16 cellular contexts compared by ENCODE assay signal in the genomic region with DNA sequence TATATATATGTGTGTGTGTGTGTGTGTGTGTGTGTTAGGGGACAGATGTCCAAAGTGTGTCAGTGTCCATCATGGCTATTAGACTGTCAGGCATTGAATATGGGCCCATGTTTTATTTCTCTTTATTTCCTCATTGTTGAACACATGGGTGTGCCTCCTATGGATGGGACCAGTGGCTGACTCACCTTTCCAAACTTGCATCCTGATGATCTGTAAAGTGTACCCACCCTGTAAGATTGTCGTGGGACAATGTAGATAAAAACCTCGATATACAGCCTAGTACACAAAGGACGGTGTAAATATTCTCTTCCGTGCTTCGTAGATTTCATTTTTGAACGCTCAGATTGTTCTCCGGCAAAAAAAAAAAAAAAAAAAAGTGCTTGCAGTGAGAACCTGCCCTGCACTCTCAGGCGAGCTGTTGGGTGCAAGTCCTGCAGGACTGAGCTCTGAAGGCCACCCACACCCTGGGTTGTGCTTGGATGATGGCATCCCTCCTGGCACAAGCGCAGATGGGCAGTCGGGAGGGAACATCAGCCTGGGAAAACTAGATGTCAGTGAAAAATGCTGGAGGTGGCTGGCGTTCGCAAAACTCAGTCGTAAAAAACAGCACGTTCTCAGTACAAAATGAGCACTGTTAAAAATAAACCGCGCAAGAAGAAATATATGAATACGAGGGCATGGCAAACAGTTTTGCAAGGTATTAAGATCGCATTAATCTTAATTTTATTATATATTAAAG.
DNase-seq lines count a peak whose midpoint lies in the region; ATAC-seq, FAIRE-seq and TF ChIP-seq lines count a peak whose summit lies in the region.
"Had no signal": no experiment of that assay in that cellular context is flagged by ENCODE, and none has a peak within 500 bp of the region (broad histone marks: within the 10 kb centered on the region; RNA-seq: fewer than 3 reads in every experiment).

No MANE protein-coding gene starts in this region.

- in situ Hi-C loops in GM23248 (cut with MboI) = no loop called here

- H3K9ac ChIP-seq in GM23248 = no peak overlapping the region
- no peak overlapping the region for H3K9ac ChIP-seq in PC-3 (ENCODE audit: low read length)
- no peak overlapping the region for H3K9ac ChIP-seq in kidney (ENCODE audit: low read length in 2 of 2)
- H3K9ac ChIP-seq: KMS-11 had no signal

- H3K9me3 ChIP-seq in GM23248 (ENCODE audit: low read depth) (no peaks in the 10 kb centered on the region), PC-3 (ENCODE audit: low read length) (no peaks in the 10 kb centered on the region), hepatocyte (ENCODE audit: low read depth) (no peaks in the 10 kb centered on the region), small intestine (ENCODE audit: control insufficient read depth, low read depth) (no peaks in the 10 kb centered on the region), kidney (ENCODE audit: control insufficient read depth in 1 of 2, low read length in 2 of 2) (peaks cover 0 to 3% of the 10 kb centered on the region in 2 donors)

- no peaks in the 10 kb centered on the region for H3K27me3 ChIP-seq in GM23248 (replicated peaks; ENCODE audit: insufficient read depth)
- H3K27me3 ChIP-seq in PC-3 (ENCODE audit: low read length) = no peaks in the 10 kb centered on the region
- no peaks in the 10 kb centered on the region for H3K27me3 ChIP-seq in hepatocyte
- H3K27me3 ChIP-seq in small intestine (ENCODE audit: control insufficient read depth in 2 of 2, insufficient read depth in 2 of 2, low read length in 2 of 2) = no peaks in the 10 kb centered on the region

- H2AFZ ChIP-seq in GM23248 (no peak overlapping the region), PC-3 (ENCODE audit: low read length) (no peak overlapping the region), hepatocyte (no peak overlapping the region)

- intact Hi-C loops in PC-3 (cut with micrococcal nuclease) (no loop called here), kidney (cut with DNase I) (no loop called here)

- BruUV-seq in PC-3 (replicated peaks; lab: Mats Ljungman, UMichigan) = no TSS peak

- TF ChIP-seq CTCF in PC-3 (conservative IDR thresholded peaks at IDR 0.05; ENCODE audit: low read depth, low read length) (no peak), hepatocyte (IDR thresholded peaks at IDR 0.05; ENCODE audit: poor library complexity) (no peak), kidney (IDR thresholded peaks at IDR 0.05; ENCODE audit: borderline replicate concordance, extremely low read depth, insufficient read depth) (no peak), GM10248 (IDR thresholded peaks at IDR 0.05; ENCODE audit: control extremely low read depth, extremely low read depth, low read depth, missing control alignments) (no peak)

- no peaks in the 10 kb centered on the region for H3K4me1 ChIP-seq in GM23248 (ENCODE audit: insufficient read depth)
- peaks cover 9% of the 10 kb centered on the region; the same call in 1 of the 2 replicates for H3K4me1 ChIP-seq in PC-3 (ENCODE audit: insufficient read depth, low read length)
- peaks cover 21% of the 10 kb centered on the region for H3K4me1 ChIP-seq in hepatocyte (ENCODE audit: insufficient read depth)
- H3K4me1 ChIP-seq in small intestine (ENCODE audit: control insufficient read depth in 2 of 2, insufficient read depth in 1 of 2, low read depth in 1 of 2, low read length in 1 of 2) = no peaks in the 10 kb centered on the region
- peaks cover 0 to 2% of the 10 kb centered on the region in 2 donors for H3K4me1 ChIP-seq in kidney (ENCODE audit: control insufficient read depth in 1 of 2, insufficient read depth in 1 of 2, low read depth in 1 of 2, low read length in 2 of 2)

- H3K79me2 ChIP-seq in GM23248 (ENCODE audit: insufficient read depth) (peaks cover 11% of the 10 kb centered on the region; the same call in 1 of the 2 replicates), PC-3 (ENCODE audit: low read length) (peaks cover 13% of the 10 kb centered on the region), hepatocyte (peaks cover 77% of the 10 kb centered on the region)

- H3K27ac ChIP-seq in GM23248 (no peak overlapping the region), PC-3 (ENCODE audit: low read length) (0 out of 2 replicates have a peak overlapping the region, but pooled peaks have one; percentile 13), hepatocyte (no peak overlapping the region), small intestine (ENCODE audit: low read depth in 1 of 2, low read length in 1 of 2) (no peak overlapping the region), kidney (ENCODE audit: low read depth in 2 of 2, low read length in 2 of 2) (no peak overlapping the region)
- H3K27ac ChIP-seq: KMS-11 had no signal

- no peaks in the 10 kb centered on the region for H3K9me2 ChIP-seq in GM23248 (ENCODE audit: insufficient read depth)
- no peaks in the 10 kb centered on the region for H3K9me2 ChIP-seq in PC-3 (replicated peaks; ENCODE audit: low read length)
- H3K9me2 ChIP-seq in hepatocyte (replicated peaks; ENCODE audit: insufficient read depth) = no peaks in the 10 kb centered on the region

- POLR2A ChIA-PET in PC-3 (lab: Charles Lee; ENCODE audit: unreplicated experiment) = no interaction called here
- POLR2A ChIA-PET in GM10248 (lab: Yijun Ruan, JAX) = no interaction called here

- H3F3A ChIP-seq in GM23248 (ENCODE audit: insufficient read depth) (no peaks in the 10 kb centered on the region), PC-3 (ENCODE audit: low read length, unreplicated experiment) (no peaks in the 10 kb centered on the region)

- H4K20me1 ChIP-seq in GM23248 (ENCODE audit: insufficient read depth) (no peaks in the 10 kb centered on the region), PC-3 (ENCODE audit: low read length) (no peaks in the 10 kb centered on the region), hepatocyte (ENCODE audit: insufficient read depth, poor library complexity, severe bottlenecking) (peaks cover 27% of the 10 kb centered on the region)

- H3K36me3 ChIP-seq in GM23248 (ENCODE audit: low read depth) (no peaks in the 10 kb centered on the region), PC-3 (ENCODE audit: low read depth, low read length) (0 out of 2 replicates have a peak, but pooled peaks cover 2% of the 10 kb centered on the region), hepatocyte (replicated peaks; ENCODE audit: insufficient read depth, low read depth) (no peaks in the 10 kb centered on the region), small intestine (ENCODE audit: control insufficient read depth in 2 of 2, insufficient read depth in 2 of 2, low read length in 2 of 2) (no peaks in the 10 kb centered on the region), kidney (ENCODE audit: control insufficient read depth in 1 of 2, insufficient read depth in 2 of 2, low read length in 2 of 2) (no peaks in the 10 kb centered on the region)

- ATAC-seq in PC-3 (peak; percentile 24; the same call in 1 of the 2 replicates), GM18907 (IDR thresholded peaks at IDR 0.05; ENCODE audit: unreplicated experiment) (no peak), GM19452 (IDR thresholded peaks at IDR 0.05; ENCODE audit: unreplicated experiment) (no peak)
- ATAC-seq: CD8-positive, alpha-beta T cell had no signal

- 87 to 88% methylated on average over 17 to 18 of the region's 18 CpGs for WGBS in GM23248 (ENCODE audit: low coverage in 1 of 2, low lambda C conversion rate in 2 of 2, missing lambda C conversion rate in 2 of 2), 2 experiments
- 88% methylated on average over 18 of the region's 18 CpGs for WGBS in hepatocyte (ENCODE audit: low lambda C conversion rate, missing lambda C conversion rate)
- 92 to 96% (median 95%) methylated on average over 18 of the region's 18 CpGs for WGBS in small intestine, 3 donors

- peak; percentile 5 for DNase-seq in GM23248
- peak; percentile 20 for DNase-seq in PC-3
- DNase-seq in hepatocyte (ENCODE audit: low spot score) = no peak
- DNase-seq in small intestine = peak; percentile 49
- DNase-seq in kidney = no peak
- no peak for DNase-seq in GM10248 (ENCODE audit: extremely low spot score)
- DNase-seq: ACHN; CD8-positive, alpha-beta T cell; EL; NCI-H1105 treated with DMSO at 0.1 percent for 48 hours; NCI-H187; NCI-H82; SIG-M5 had no signal

- H3K4me2 ChIP-seq in GM23248 (ENCODE audit: unreplicated experiment) (no peak overlapping the region), PC-3 (ENCODE audit: low read length) (no peak overlapping the region), hepatocyte (peak overlapping the region; percentile 55)
- H3K4me2 ChIP-seq: KMS-11 had no signal

- CTCF ChIA-PET in PC-3 (lab: Charles Lee) (interaction anchor here (0.5 kb wide), 1 partner anchor 106 kb away, joined by 3 read pairs; no protein-coding TSS in a partner anchor), GM10248 (lab: Yijun Ruan, JAX) (interaction anchor here (0.6 kb wide), 1 partner anchor 22 kb away, joined by 4 read pairs; no protein-coding TSS in a partner anchor)

- no peak overlapping the region for H3K4me3 ChIP-seq in GM23248
- no peak overlapping the region for H3K4me3 ChIP-seq in PC-3 (ENCODE audit: low read length)
- H3K4me3 ChIP-seq in hepatocyte = no peak overlapping the region
- H3K4me3 ChIP-seq in small intestine (ENCODE audit: low read depth in 1 of 2, low read length in 2 of 2) = no peak overlapping the region
- H3K4me3 ChIP-seq in kidney (ENCODE audit: low read length in 2 of 2) = no peak overlapping the region

- no peak for FAIRE-seq in small intestine (lab: Jason Lieb, UNC)
- FAIRE-seq in kidney (lab: Jason Lieb, UNC) = no peak

Comparison
In these comparisons a context has a peak if more than half of its experiments do, and no peak if none do; other contexts are left out.
1. DNase-seq: peak in GM23248 (single experiment), PC-3 (single experiment) and small intestine (single experiment); none in hepatocyte (single experiment), kidney (single experiment) and GM10248 (single experiment).